Comparison of ENCODE assay signal across 3 cellular contexts in genomic region chr19:17332360-17332676, GRCh38.
TF ChIP-seq lines count a peak whose summit lies in the region.

No MANE protein-coding gene starts in this region.

TF ChIP-seq in GM23338, 12 proteins besides CTCF, POLR2A, EP300 and RAD21:
- TF ChIP-seq NANOG (IDR thresholded peaks at IDR 0.05; ENCODE audit: borderline replicate concordance) = no peak
- TF ChIP-seq, protein P1, sequence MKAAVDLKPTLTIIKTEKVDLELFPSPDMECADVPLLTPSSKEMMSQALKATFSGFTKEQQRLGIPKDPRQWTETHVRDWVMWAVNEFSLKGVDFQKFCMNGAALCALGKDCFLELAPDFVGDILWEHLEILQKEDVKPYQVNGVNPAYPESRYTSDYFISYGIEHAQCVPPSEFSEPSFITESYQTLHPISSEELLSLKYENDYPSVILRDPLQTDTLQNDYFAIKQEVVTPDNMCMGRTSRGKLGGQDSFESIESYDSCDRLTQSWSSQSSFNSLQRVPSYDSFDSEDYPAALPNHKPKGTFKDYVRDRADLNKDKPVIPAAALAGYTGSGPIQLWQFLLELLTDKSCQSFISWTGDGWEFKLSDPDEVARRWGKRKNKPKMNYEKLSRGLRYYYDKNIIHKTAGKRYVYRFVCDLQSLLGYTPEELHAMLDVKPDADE (IDR thresholded peaks at IDR 0.05) = no peak
- TF ChIP-seq EZH2phosphoT487 (IDR thresholded peaks at IDR 0.05; ENCODE audit: unreplicated experiment) = no peak
- no peak for TF ChIP-seq POLR2AphosphoS5 (IDR thresholded peaks at IDR 0.05; ENCODE audit: low read depth)
- no peak for TF ChIP-seq EZH2 (IDR thresholded peaks at IDR 0.05; ENCODE audit: low read depth, unreplicated experiment)
- TF ChIP-seq, protein P2, sequence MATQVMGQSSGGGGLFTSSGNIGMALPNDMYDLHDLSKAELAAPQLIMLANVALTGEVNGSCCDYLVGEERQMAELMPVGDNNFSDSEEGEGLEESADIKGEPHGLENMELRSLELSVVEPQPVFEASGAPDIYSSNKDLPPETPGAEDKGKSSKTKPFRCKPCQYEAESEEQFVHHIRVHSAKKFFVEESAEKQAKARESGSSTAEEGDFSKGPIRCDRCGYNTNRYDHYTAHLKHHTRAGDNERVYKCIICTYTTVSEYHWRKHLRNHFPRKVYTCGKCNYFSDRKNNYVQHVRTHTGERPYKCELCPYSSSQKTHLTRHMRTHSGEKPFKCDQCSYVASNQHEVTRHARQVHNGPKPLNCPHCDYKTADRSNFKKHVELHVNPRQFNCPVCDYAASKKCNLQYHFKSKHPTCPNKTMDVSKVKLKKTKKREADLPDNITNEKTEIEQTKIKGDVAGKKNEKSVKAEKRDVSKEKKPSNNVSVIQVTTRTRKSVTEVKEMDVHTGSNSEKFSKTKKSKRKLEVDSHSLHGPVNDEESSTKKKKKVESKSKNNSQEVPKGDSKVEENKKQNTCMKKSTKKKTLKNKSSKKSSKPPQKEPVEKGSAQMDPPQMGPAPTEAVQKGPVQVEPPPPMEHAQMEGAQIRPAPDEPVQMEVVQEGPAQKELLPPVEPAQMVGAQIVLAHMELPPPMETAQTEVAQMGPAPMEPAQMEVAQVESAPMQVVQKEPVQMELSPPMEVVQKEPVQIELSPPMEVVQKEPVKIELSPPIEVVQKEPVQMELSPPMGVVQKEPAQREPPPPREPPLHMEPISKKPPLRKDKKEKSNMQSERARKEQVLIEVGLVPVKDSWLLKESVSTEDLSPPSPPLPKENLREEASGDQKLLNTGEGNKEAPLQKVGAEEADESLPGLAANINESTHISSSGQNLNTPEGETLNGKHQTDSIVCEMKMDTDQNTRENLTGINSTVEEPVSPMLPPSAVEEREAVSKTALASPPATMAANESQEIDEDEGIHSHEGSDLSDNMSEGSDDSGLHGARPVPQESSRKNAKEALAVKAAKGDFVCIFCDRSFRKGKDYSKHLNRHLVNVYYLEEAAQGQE (IDR thresholded peaks at IDR 0.05; ENCODE audit: unreplicated experiment) = peak; percentile 70
- no peak for TF ChIP-seq ZNF114 (CRISPR knock-in tag; IDR thresholded peaks at IDR 0.05)

TF ChIP-seq in WTC11, 78 proteins besides CTCF, POLR2A, EP300 and RAD21:
- TF ChIP-seq MLX (CRISPR knock-in tag; IDR thresholded peaks at IDR 0.05) (no peak), OVOL2 (CRISPR knock-in tag; IDR thresholded peaks at IDR 0.05; ENCODE audit: borderline replicate concordance) (no peak), HMGXB4 (CRISPR knock-in tag; IDR thresholded peaks at IDR 0.05) (no peak), NR3C1 (CRISPR knock-in tag; conservative IDR thresholded peaks at IDR 0.05; ENCODE audit: low read depth) (no peak), ZNF138 (CRISPR knock-in tag; conservative IDR thresholded peaks at IDR 0.05) (no peak), ZNF317 (CRISPR knock-in tag; IDR thresholded peaks at IDR 0.05; ENCODE audit: borderline replicate concordance, low read depth) (no peak), ZNF512 (CRISPR knock-in tag; IDR thresholded peaks at IDR 0.05; ENCODE audit: borderline replicate concordance) (no peak), RELA (CRISPR knock-in tag; IDR thresholded peaks at IDR 0.05; ENCODE audit: borderline replicate concordance) (no peak), IRF2 (CRISPR knock-in tag; IDR thresholded peaks at IDR 0.05; ENCODE audit: borderline replicate concordance, low read depth) (no peak), MAX (CRISPR knock-in tag; IDR thresholded peaks at IDR 0.05) (no peak)
- TF ChIP-seq, protein P3, sequence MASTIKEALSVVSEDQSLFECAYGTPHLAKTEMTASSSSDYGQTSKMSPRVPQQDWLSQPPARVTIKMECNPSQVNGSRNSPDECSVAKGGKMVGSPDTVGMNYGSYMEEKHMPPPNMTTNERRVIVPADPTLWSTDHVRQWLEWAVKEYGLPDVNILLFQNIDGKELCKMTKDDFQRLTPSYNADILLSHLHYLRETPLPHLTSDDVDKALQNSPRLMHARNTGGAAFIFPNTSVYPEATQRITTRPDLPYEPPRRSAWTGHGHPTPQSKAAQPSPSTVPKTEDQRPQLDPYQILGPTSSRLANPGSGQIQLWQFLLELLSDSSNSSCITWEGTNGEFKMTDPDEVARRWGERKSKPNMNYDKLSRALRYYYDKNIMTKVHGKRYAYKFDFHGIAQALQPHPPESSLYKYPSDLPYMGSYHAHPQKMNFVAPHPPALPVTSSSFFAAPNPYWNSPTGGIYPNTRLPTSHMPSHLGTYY (CRISPR knock-in tag; IDR thresholded peaks at IDR 0.05) = no peak
- TF ChIP-seq, protein P4, sequence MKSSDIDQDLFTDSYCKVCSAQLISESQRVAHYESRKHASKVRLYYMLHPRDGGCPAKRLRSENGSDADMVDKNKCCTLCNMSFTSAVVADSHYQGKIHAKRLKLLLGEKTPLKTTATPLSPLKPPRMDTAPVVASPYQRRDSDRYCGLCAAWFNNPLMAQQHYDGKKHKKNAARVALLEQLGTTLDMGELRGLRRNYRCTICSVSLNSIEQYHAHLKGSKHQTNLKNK (CRISPR knock-in tag; IDR thresholded peaks at IDR 0.05) = no peak

TF ChIP-seq in neural cell, 6 proteins besides CTCF, POLR2A, EP300 and RAD21:
- TF ChIP-seq, protein P2 (IDR thresholded peaks at IDR 0.05; ENCODE audit: borderline replicate concordance) = no peak
- TF ChIP-seq EZH2 (IDR thresholded peaks at IDR 0.05; ENCODE audit: borderline replicate concordance, insufficient read depth, low read length, poor library complexity, severe bottlenecking) (no peak), SMC3 (conservative IDR thresholded peaks at IDR 0.05; ENCODE audit: poor library complexity) (no peak), POLR2AphosphoS5 (IDR thresholded peaks at IDR 0.05) (no peak), TAF1 (IDR thresholded peaks at IDR 0.05; ENCODE audit: low read depth) (no peak), MXI1 (conservative IDR thresholded peaks at IDR 0.05; ENCODE audit: poor library complexity, severe bottlenecking) (no peak)
